12 cellular contexts compared by ENCODE assay signal in genomic region chr3:63364909-63365308, GRCh38.
DNase-seq lines count a peak whose midpoint lies in the region; ATAC-seq and TF ChIP-seq lines count a peak whose summit lies in the region.
"Had no signal": no experiment of that assay in that cellular context is flagged by ENCODE, and none has a peak within 500 bp of the region (broad histone marks: within the 10 kb centered on the region; RNA-seq: fewer than 3 reads in every experiment).

No MANE protein-coding gene starts in this region.

- TF ChIP-seq CTCF in HFF-Myc (IDR thresholded peaks at IDR 0.05; ENCODE audit: low read depth, low read length, missing control alignments), result peak; percentile 18
- TF ChIP-seq CTCF in WERI-Rb-1 (IDR thresholded peaks at IDR 0.05; ENCODE audit: low read depth, low read length), result peak; percentile 77

- no peaks in the 10 kb centered on the region for H3K9me3 ChIP-seq in WERI-Rb-1 (ENCODE audit: severe bottlenecking)

- peak; percentile 59 for ATAC-seq in left colon
- no peak for ATAC-seq in HG02970 (IDR thresholded peaks at IDR 0.05; ENCODE audit: low FRiP score, unreplicated experiment)
- ATAC-seq: activated CD8-positive, alpha-beta T cell treated with anti-CD3 and anti-CD28 coated beads, Interleukin-2, amount 10 ng/mL, durations not matched to agents 7 days and 5 days; stimulated activated effector memory CD8-positive, alpha-beta T cell treated with anti-CD3 and anti-CD28 coated beads, Interleukin-12 subunit alpha, Interleukin-12 subunit beta, amount 100 ng/mL, for 72 hours had no signal

- no peak overlapping the region for H3K4me3 ChIP-seq in HFF-Myc (replicated peaks; ENCODE audit: low read depth, low read length)
- no peak overlapping the region for H3K4me3 ChIP-seq in WERI-Rb-1 (ENCODE audit: low read depth, low read length)
- H3K4me3 ChIP-seq: skin epidermis had no signal

- peak; percentile 2 for DNase-seq in COLO668 (lab: John Stamatoyannopoulos, UW; ENCODE audit: unreplicated experiment)
- DNase-seq in HFF-Myc (ENCODE audit: extremely low read depth, low read depth), result no peak
- DNase-seq in WERI-Rb-1, result peak; percentile 37
- DNase-seq in left colon, result no peak
- DNase-seq in GM19240 (ENCODE audit: insufficient read length, low spot score), result no peak
- DNase-seq in NK-92 (lab: John Stamatoyannopoulos, UW; ENCODE audit: unreplicated experiment), result no peak
- DNase-seq in NCI-H1930 (lab: John Stamatoyannopoulos, UW), result no peak
- DNase-seq: activated CD8-positive, alpha-beta T cell treated with anti-CD3 and anti-CD28 coated beads, Interleukin-2, amount 10 ng/mL, durations not matched to agents 7 days and 5 days; NCI-H1092 treated with DMSO at 0.1 percent for 48 hours had no signal

- H3K36me3 ChIP-seq in WERI-Rb-1, result no peaks in the 10 kb centered on the region

- no peaks in the 10 kb centered on the region for H3K27me3 ChIP-seq in WERI-Rb-1 (ENCODE audit: insufficient read depth, low read depth, severe bottlenecking)

- intact Hi-C loops in left colon (cut with DNase I, micrococcal nuclease), result no loop called here

- H3K27ac ChIP-seq in WERI-Rb-1, result no peak overlapping the region
- H3K27ac ChIP-seq: skin epidermis had no signal

Comparison
In these comparisons a context has a peak if more than half of its experiments do, and no peak if none do; other contexts are left out.
1. DNase-seq: peak in COLO668 (single experiment) and WERI-Rb-1 (single experiment); none in HFF-Myc (single experiment), left colon (0 of 2), GM19240 (single experiment), NK-92 (single experiment) and NCI-H1930 (0 of 2).